ENCODE assay signal across 8 cellular contexts in the genomic region with DNA sequence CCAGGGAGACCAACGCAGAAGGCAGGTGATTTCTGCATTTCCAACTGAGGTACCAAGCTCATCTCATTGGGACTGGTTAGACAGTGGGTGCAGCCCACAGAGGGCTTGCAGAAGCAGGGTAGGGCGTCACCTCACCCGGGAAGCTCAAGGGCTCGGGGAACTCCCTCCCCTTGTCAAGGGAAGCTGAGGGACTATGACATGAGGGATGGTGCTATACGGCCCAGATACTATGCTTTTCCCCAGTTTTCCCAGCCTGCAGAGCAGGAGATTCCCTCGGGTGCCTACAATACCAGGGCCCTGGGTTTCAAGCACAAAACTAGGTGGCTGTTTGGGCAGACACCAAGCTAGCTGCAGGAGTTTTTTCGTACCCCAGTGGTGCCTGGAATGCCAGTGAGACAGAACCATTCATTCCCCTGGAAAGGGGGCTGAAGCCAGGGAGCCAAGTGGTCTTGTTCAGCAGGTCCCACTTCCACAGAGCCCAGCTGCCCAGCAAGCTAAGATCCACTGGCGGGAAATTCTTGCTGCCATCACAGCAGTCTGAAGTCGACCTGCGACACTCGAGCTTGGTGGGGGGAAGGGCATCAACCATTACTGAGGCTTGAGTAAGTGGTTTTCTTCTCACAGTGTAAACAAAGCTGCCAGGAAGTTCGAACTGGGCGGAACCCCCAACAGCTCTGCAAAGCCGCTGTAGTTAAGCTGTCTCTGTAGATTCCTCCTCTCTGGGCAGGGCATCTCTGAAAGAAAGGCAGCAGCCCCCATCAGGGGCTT.
DNase-seq lines count a peak whose midpoint lies in the region; ATAC-seq and TF ChIP-seq lines count a peak whose summit lies in the region.
"Not testable (repeated sequence)": the region's sequence is repeated elsewhere in the genome, so short reads cannot be mapped to it uniquely, and the experiment has no call there.

No MANE protein-coding gene starts in this region.

- H3K27ac Mint-ChIP-seq in GM23338; activated T-helper 17 cell treated with anti-CD3 and anti-CD28 coated beads, Interleukin-2, amount 50 U/mL, for 72 hours; progenitor cell of endocrine pancreas: not testable (repeated sequence)

- H3K9me3 ChIP-seq in colonic mucosa, upper lobe of right lung: not testable (repeated sequence)

- DNase-seq in GM23338 (ENCODE audit: low spot score) (peak; percentile 66), NCI-H510A treated with DMSO at 0.1 percent for 48 hours (lab: John Stamatoyannopoulos, UW) (peak; percentile 52), colonic mucosa (peak; percentile 20), iris pigment epithelial cell (ENCODE audit: low read depth) (peak; percentile 36), upper lobe of right lung (peak; percentile 65)
- DNase-seq in activated CD4-positive, CD25-positive, alpha-beta regulatory T cell (lab: John Stamatoyannopoulos, UW) = peak in 3 of 4 experiments; percentile 1 to 31 (median 24)
- not testable (repeated sequence) for DNase-seq in progenitor cell of endocrine pancreas (ENCODE audit: low spot score, unreplicated experiment)

- not testable (repeated sequence) for H4K20me1 ChIP-seq in GM23338 (replicated peaks; ENCODE audit: insufficient read depth)

- not testable (repeated sequence) for H3K36me3 ChIP-seq in GM23338 (ENCODE audit: insufficient read depth); colonic mucosa; upper lobe of right lung

- peak; percentile 80 for ATAC-seq in GM23338
- ATAC-seq in activated T-helper 17 cell treated with anti-CD3 and anti-CD28 coated beads, Interleukin-2, amount 50 U/mL, for 72 hours (replicated peaks) = not testable (repeated sequence)
- peak; percentile 70 for ATAC-seq in upper lobe of right lung

- H3K79me2 ChIP-seq in GM23338 (replicated peaks; ENCODE audit: insufficient read depth) = not testable (repeated sequence)

- H3K27ac ChIP-seq in GM23338 (ENCODE audit: low read depth); colonic mucosa; upper lobe of right lung: not testable (repeated sequence)

- H2AFZ ChIP-seq in GM23338 = peak overlapping the region; percentile 97

- not testable (repeated sequence) for H3F3A ChIP-seq in GM23338 (replicated peaks; ENCODE audit: low read depth)

- not testable (repeated sequence) for TF ChIP-seq CTCF in GM23338 (conservative IDR thresholded peaks at IDR 0.05; ENCODE audit: low read depth in 2 of 2); colonic mucosa (IDR thresholded peaks at IDR 0.05); progenitor cell of endocrine pancreas (IDR thresholded peaks at IDR 0.05; ENCODE audit: unreplicated experiment); upper lobe of right lung (IDR thresholded peaks at IDR 0.05)

- H3K9ac ChIP-seq in colonic mucosa (ENCODE audit: low read depth in 2 of 2, low read length in 2 of 2) = not testable (repeated sequence)

- not testable (repeated sequence) for H3K4me3 Mint-ChIP-seq in GM23338
- H3K4me3 Mint-ChIP-seq in activated T-helper 17 cell treated with anti-CD3 and anti-CD28 coated beads, Interleukin-2, amount 50 U/mL, for 72 hours = peak overlapping the region; percentile 20
- peak overlapping the region; percentile 33 for H3K4me3 Mint-ChIP-seq in progenitor cell of endocrine pancreas (ENCODE audit: low read depth)

- H3K27me3 Mint-ChIP-seq in GM23338 (ENCODE audit: insufficient read depth, low read depth, poor library complexity); activated T-helper 17 cell treated with anti-CD3 and anti-CD28 coated beads, Interleukin-2, amount 50 U/mL, for 72 hours; progenitor cell of endocrine pancreas: not testable (repeated sequence)

- peaks cover 14% of the 10 kb centered on the region for H3K4me1 ChIP-seq in GM23338 (ENCODE audit: insufficient read depth)
- not testable (repeated sequence) for H3K4me1 ChIP-seq in colonic mucosa, upper lobe of right lung

- H3K36me3 Mint-ChIP-seq in GM23338 (ENCODE audit: low read depth) = peaks cover 18% of the 10 kb centered on the region; the same call in 2 of the 3 replicates
- not testable (repeated sequence) for H3K36me3 Mint-ChIP-seq in activated T-helper 17 cell treated with anti-CD3 and anti-CD28 coated beads, Interleukin-2, amount 50 U/mL, for 72 hours (ENCODE audit: low read depth); progenitor cell of endocrine pancreas (ENCODE audit: insufficient read depth)

- peak overlapping the region; percentile 34 for H3K4me3 ChIP-seq in GM23338
- H3K4me3 ChIP-seq in colonic mucosa, upper lobe of right lung: not testable (repeated sequence)

- peaks cover 18% of the 10 kb centered on the region; the same call in 2 of the 3 replicates for H3K9me3 Mint-ChIP-seq in GM23338
- not testable (repeated sequence) for H3K9me3 Mint-ChIP-seq in activated T-helper 17 cell treated with anti-CD3 and anti-CD28 coated beads, Interleukin-2, amount 50 U/mL, for 72 hours
- peaks cover 21% of the 10 kb centered on the region for H3K9me3 Mint-ChIP-seq in progenitor cell of endocrine pancreas (ENCODE audit: low read depth)

- H3K27me3 ChIP-seq in GM23338 (ENCODE audit: insufficient read depth); colonic mucosa; upper lobe of right lung: not testable (repeated sequence)

- peaks cover 15% of the 10 kb centered on the region for H3K4me1 Mint-ChIP-seq in GM23338
- H3K4me1 Mint-ChIP-seq in activated T-helper 17 cell treated with anti-CD3 and anti-CD28 coated beads, Interleukin-2, amount 50 U/mL, for 72 hours; progenitor cell of endocrine pancreas (ENCODE audit: low read depth): not testable (repeated sequence)

- intact Hi-C loops in colonic mucosa (cut with DNase I); upper lobe of right lung (cut with DNase I): not testable (repeated sequence)

- not testable (repeated sequence) for H3K9me2 ChIP-seq in GM23338 (ENCODE audit: insufficient read depth)

- peak overlapping the region; percentile 71 for H3K4me2 ChIP-seq in GM23338
